In genomic region chr10:113381906-113382562, GRCh38 we compare ENCODE assay signal across 8 cellular contexts.
DNase-seq lines count a peak whose midpoint lies in the region; ATAC-seq and TF ChIP-seq lines count a peak whose summit lies in the region.

No MANE protein-coding gene starts in this region.

- H3K36me3 Mint-ChIP-seq in T-cell: no peaks in the 10 kb centered on the region

- H3K4me1 ChIP-seq in heart right ventricle (peaks cover 0 to 38% (median 24%) of the 10 kb centered on the region in 9 donors), subcutaneous abdominal adipose tissue (ENCODE audit: control insufficient read depth in 5 of 5, insufficient read depth in 5 of 5, low read length in 5 of 5) (peaks cover 3 to 44% (median 40%) of the 10 kb centered on the region in 5 donors), testis (no peaks in the 10 kb centered on the region)

- TF ChIP-seq CTCF in heart right ventricle (IDR thresholded peaks at IDR 0.05) (no peak), testis (IDR thresholded peaks at IDR 0.05) (no peak)

- ATAC-seq in GM21619 (IDR thresholded peaks at IDR 0.05; ENCODE audit: unreplicated experiment) (peak; percentile 62), T-cell (replicated peaks in 1 of 4) (peak; percentile 62 to 81 (median 77)), heart right ventricle (peak in 4 of 8 donors; percentile 38 to 66 (median 48))

- DNase-seq in AG20443 (ENCODE audit: low spot score) (peak; percentile 72), T-cell (peak in 23 of 34 experiments; percentile 3 to 33 (median 17)), heart right ventricle (peak in 1 of 2 donors; percentile 15), iPS-NIHi11 (ENCODE audit: low spot score) (no peak), testis (no peak), DMS53 treated with DMSO at 0.1 percent for 48 hours (lab: John Stamatoyannopoulos, UW; ENCODE audit: unreplicated experiment) (no peak)

- H3K36me3 ChIP-seq in heart right ventricle (no peaks in the 10 kb centered on the region), subcutaneous abdominal adipose tissue (ENCODE audit: control insufficient read depth in 5 of 5, insufficient read depth in 5 of 5, low read length in 5 of 5) (no peaks in the 10 kb centered on the region), testis (ENCODE audit: low read depth, missing control alignments) (no peaks in the 10 kb centered on the region)

- CTCF ChIA-PET in T-cell (lab: Charles Lee): interaction anchor here (0.6 kb wide), 2 partner anchors 126 to 912 kb away, joined by 3 read pairs; no protein-coding TSS in a partner anchor

- intact Hi-C loops in heart right ventricle (cut with DNase I): loop anchor here (5.0 to 10.0 kb wide), 10 partner anchors 143 to 907 kb away; partner anchors contain the start of gene TCF7L2 (in 3 of the 10)
- intact Hi-C loops in testis (cut with DNase I; ENCODE audit: low total_unique reads): no loop called here

- peak overlapping the region; percentile 95 to 98 for H3K27ac Mint-ChIP-seq in T-cell

- H3K27ac ChIP-seq in heart right ventricle: peak overlapping the region in 8 of 10 donors; percentile 20 to 86 (median 76)
- H3K27ac ChIP-seq in subcutaneous abdominal adipose tissue (ENCODE audit: low read depth, low read length): peak overlapping the region; percentile 51
- H3K27ac ChIP-seq in testis: peak overlapping the region in 1 of 2 donors; percentile 41

- H3K4me3 ChIP-seq in heart right ventricle (peak overlapping the region in 8 of 10 donors; percentile 19 to 49 (median 44)), subcutaneous abdominal adipose tissue (ENCODE audit: low read depth in 1 of 5, low read length in 5 of 5) (peak overlapping the region; percentile 21 to 67 (median 54)), testis (peak overlapping the region in 1 of 2 donors; percentile 21)

- H3K4me3 Mint-ChIP-seq in T-cell: peak overlapping the region; percentile 77 to 84 (median 82)

- H3K9me3 Mint-ChIP-seq in T-cell: no peaks in the 10 kb centered on the region

- peaks cover 0 to 5% of the 10 kb centered on the region in 2 donors for H3K27me3 Mint-ChIP-seq in T-cell

- no peaks in the 10 kb centered on the region for H3K27me3 ChIP-seq in heart right ventricle
- H3K27me3 ChIP-seq in subcutaneous abdominal adipose tissue (ENCODE audit: control insufficient read depth in 5 of 5, insufficient read depth in 4 of 5, low read length in 5 of 5): no peaks in the 10 kb centered on the region
- no peaks in the 10 kb centered on the region for H3K27me3 ChIP-seq in testis

- H3K9ac ChIP-seq in subcutaneous abdominal adipose tissue (ENCODE audit: low read length in 5 of 5): peak overlapping the region in 4 of 5 donors; percentile 6 to 55 (median 32)

- H3K9me3 ChIP-seq in heart right ventricle: no peaks in the 10 kb centered on the region
- H3K9me3 ChIP-seq in subcutaneous abdominal adipose tissue (ENCODE audit: control insufficient read depth in 5 of 5, low read length in 5 of 5): no peaks in the 10 kb centered on the region
- no peaks in the 10 kb centered on the region for H3K9me3 ChIP-seq in testis

- WGBS in heart right ventricle, 2 donors: 31 to 41% methylated on average over 11 of the region's 11 CpGs
- 36 to 38% methylated on average over 11 of the region's 11 CpGs for WGBS in testis, 2 donors

- POLR2A ChIA-PET in T-cell (lab: Charles Lee): no interaction called here

- H3K4me1 Mint-ChIP-seq in T-cell: peaks cover 28 to 34% (median 32%) of the 10 kb centered on the region in 3 donors

- no peak for TF ChIP-seq POLR2A in testis (IDR thresholded peaks at IDR 0.05)

Comparison
In these comparisons a context has a peak if more than half of its experiments do, and no peak if none do; other contexts are left out.
1. DNase-seq: peak in AG20443 (single experiment) and T-cell (23 of 34); none in iPS-NIHi11 (single experiment), testis (single experiment) and DMS53 treated with DMSO at 0.1 percent for 48 hours (single experiment).